29 cellular contexts compared by ENCODE assay signal in genomic region chr7:102813256-102814024, GRCh38.
DNase-seq lines count a peak whose midpoint lies in the region; ATAC-seq, FAIRE-seq and TF ChIP-seq lines count a peak whose summit lies in the region.
"Had no signal": no experiment of that assay in that cellular context is flagged by ENCODE, and none has a peak within 500 bp of the region (broad histone marks: within the 10 kb centered on the region; RNA-seq: fewer than 3 reads in every experiment).

No MANE protein-coding gene starts in this region.

- H3K27ac Mint-ChIP-seq in MCF 10A (ENCODE audit: low read depth, unreplicated experiment) (no peak overlapping the region), WTC11 (0 out of 2 replicates have a peak overlapping the region, but pooled peaks have one; percentile 32)
- H3K27ac Mint-ChIP-seq in stimulated activated effector memory CD8-positive, alpha-beta T cell treated with anti-CD3 and anti-CD28 coated beads, Interleukin-12 subunit alpha, Interleukin-12 subunit beta, amount 100 ng/mL, for 72 hours = peak overlapping the region; percentile 80
- H3K27ac Mint-ChIP-seq in CD4-positive, alpha-beta T cell = no peak overlapping the region
- H3K27ac Mint-ChIP-seq: nephron progenitor cell; stimulated activated naive B cell treated with anti-CD40 and anti-IgM and Interleukin-4, amounts not matched to agents 10 μg/mL and 1 μg/mL and 100 μg/mL, for 72 hours had no signal

- no peak for TF ChIP-seq CTCF in mammary epithelial cell (conservative IDR thresholded peaks at IDR 0.05 in 1 of 2, IDR thresholded peaks at IDR 0.05 in 1 of 2; ENCODE audit: extremely low read depth in 1 of 2, insufficient read depth in 1 of 2, low read depth in 1 of 2, low read length in 2 of 2)
- no peak for TF ChIP-seq CTCF in MCF 10A (IDR thresholded peaks at IDR 0.05; ENCODE audit: unreplicated experiment)
- TF ChIP-seq CTCF in WTC11 (IDR thresholded peaks at IDR 0.05) = no peak
- no peak for TF ChIP-seq CTCF in keratinocyte (optimal IDR thresholded peaks at IDR 0.05 in 1 of 3, IDR thresholded peaks at IDR 0.05 in 1 of 3, conservative IDR thresholded peaks at IDR 0.05 in 1 of 3; ENCODE audit: extremely low read depth in 1 of 3, insufficient read depth in 2 of 3, low read length in 3 of 3)
- no peak for TF ChIP-seq CTCF in CD4-positive, alpha-beta T cell (IDR thresholded peaks at IDR 0.05)
- TF ChIP-seq CTCF in sigmoid colon (IDR thresholded peaks at IDR 0.05) = no peak
- TF ChIP-seq CTCF in GM10266 (IDR thresholded peaks at IDR 0.05; ENCODE audit: control insufficient read depth, insufficient read depth, low read depth, missing control alignments) = no peak

- no peak overlapping the region for H3K4me3 ChIP-seq in mammary epithelial cell (replicated peaks in 1 of 3; ENCODE audit: insufficient read depth in 1 of 3, low read depth in 2 of 3, low read length in 3 of 3)
- no peak overlapping the region for H3K4me3 ChIP-seq in keratinocyte (ENCODE audit: control insufficient read depth in 2 of 3, extremely low read depth in 1 of 3, insufficient read depth in 2 of 3, low read depth in 1 of 3, low read length in 3 of 3)
- H3K4me3 ChIP-seq in sigmoid colon = no peak overlapping the region
- H3K4me3 ChIP-seq: adrenal gland, GM23248, lower lobe of right lung, pancreas, testis had no signal

- H3K27me3 Mint-ChIP-seq in MCF 10A (ENCODE audit: insufficient read depth, unreplicated experiment) = no peaks in the 10 kb centered on the region
- H3K27me3 Mint-ChIP-seq in WTC11 (ENCODE audit: low read depth) = no peaks in the 10 kb centered on the region
- H3K27me3 Mint-ChIP-seq in CD4-positive, alpha-beta T cell = no peaks in the 10 kb centered on the region
- H3K27me3 Mint-ChIP-seq: stimulated activated naive B cell treated with anti-CD40 and anti-IgM and Interleukin-4, amounts not matched to agents 10 μg/mL and 1 μg/mL and 100 μg/mL, for 72 hours had no signal

- H3K9me3 ChIP-seq in mammary epithelial cell (replicated peaks; ENCODE audit: insufficient read depth, low read length) (no peaks in the 10 kb centered on the region), keratinocyte (ENCODE audit: control insufficient read depth, low read depth, low read length) (no peaks in the 10 kb centered on the region), sigmoid colon (no peaks in the 10 kb centered on the region)
- no peaks in the 10 kb centered on the region for H3K9me3 ChIP-seq in CD4-positive, alpha-beta T cell (ENCODE audit: control insufficient read depth, low read length)
- H3K9me3 ChIP-seq: adrenal gland, lower lobe of right lung, pancreas, testis had no signal

- H3K4me2 ChIP-seq in mammary epithelial cell (ENCODE audit: insufficient read depth, low read depth, low read length) (no peak overlapping the region), keratinocyte (ENCODE audit: control insufficient read depth, extremely low read depth, insufficient read depth, low read depth, low read length) (peak overlapping the region; percentile 61)

- no peak for ATAC-seq in WTC11
- peak; percentile 56 for ATAC-seq in stimulated activated effector memory CD8-positive, alpha-beta T cell treated with anti-CD3 and anti-CD28 coated beads, Interleukin-12 subunit alpha, Interleukin-12 subunit beta, amount 100 ng/mL, for 72 hours
- ATAC-seq in CD4-positive, alpha-beta T cell (ENCODE audit: poor library complexity) = no peak
- ATAC-seq: lower lobe of right lung; pancreas; Right ventricle myocardium inferior; stimulated activated naive B cell treated with anti-CD40 and anti-IgM and Interleukin-4, amounts not matched to agents 10 μg/mL and 1 μg/mL and 100 μg/mL, for 72 hours had no signal

- dilution Hi-C loops in mammary epithelial cell (cut with HindIII; ENCODE audit: low sequenced_read_pairs) (no loop called here), keratinocyte (cut with MboI; ENCODE audit: extremely low pct_ligation_motif_present, low sequenced_read_pairs) (no loop called here)

- H3K9ac ChIP-seq in mammary epithelial cell (ENCODE audit: insufficient read depth, low read length) = no peak overlapping the region
- no peak overlapping the region for H3K9ac ChIP-seq in keratinocyte (ENCODE audit: control insufficient read depth, extremely low read depth, insufficient read depth, low read length)
- H3K9ac ChIP-seq: GM23248 had no signal

- no TSS peak for BruUV-seq in mammary epithelial cell (replicated peaks; lab: Mats Ljungman, UMichigan)
- BruUV-seq in MCF 10A (replicated peaks; lab: Mats Ljungman, UMichigan) = no TSS peak

- H3K4me1 Mint-ChIP-seq in MCF 10A (ENCODE audit: insufficient read depth, unreplicated experiment) = peaks cover 9% of the 10 kb centered on the region
- peaks cover 3% of the 10 kb centered on the region; the same call in 1 of the 2 replicates for H3K4me1 Mint-ChIP-seq in WTC11
- H3K4me1 Mint-ChIP-seq in stimulated activated effector memory CD8-positive, alpha-beta T cell treated with anti-CD3 and anti-CD28 coated beads, Interleukin-12 subunit alpha, Interleukin-12 subunit beta, amount 100 ng/mL, for 72 hours = peaks cover 29% of the 10 kb centered on the region
- H3K4me1 Mint-ChIP-seq in CD4-positive, alpha-beta T cell (ENCODE audit: low read depth) = no peaks in the 10 kb centered on the region
- H3K4me1 Mint-ChIP-seq: nephron progenitor cell had no signal

- CTCF ChIA-PET in mammary epithelial cell (lab: Charles Lee; ENCODE audit: low non-redundant PET) (no interaction called here), MCF 10A (lab: Yijun Ruan, JAX) (interaction anchor here (0.6 kb wide), 1 partner anchor 22 kb away, joined by 3 read pairs; no protein-coding TSS in a partner anchor), WTC11 (lab: Charles Lee) (no interaction called here)
- CTCF ChIA-PET in CD4-positive, alpha-beta T cell (lab: Charles Lee) = no interaction called here

- intact Hi-C loops in mammary epithelial cell (cut with micrococcal nuclease) (no loop called here), MCF 10A (cut with micrococcal nuclease) (no loop called here), sigmoid colon (cut with DNase I) (no loop called here)
- intact Hi-C loops in CD4-positive, alpha-beta T cell (cut with DNase I, micrococcal nuclease) = no loop called here

- H4K20me1 ChIP-seq in mammary epithelial cell (ENCODE audit: insufficient read depth, low read length) (no peaks in the 10 kb centered on the region), keratinocyte (ENCODE audit: control insufficient read depth, extremely low read depth, insufficient read depth, low read length) (no peaks in the 10 kb centered on the region)

- no peaks in the 10 kb centered on the region for H3K9me3 Mint-ChIP-seq in MCF 10A (ENCODE audit: unreplicated experiment)
- H3K9me3 Mint-ChIP-seq in WTC11 = no peaks in the 10 kb centered on the region
- no peaks in the 10 kb centered on the region for H3K9me3 Mint-ChIP-seq in stimulated activated effector memory CD8-positive, alpha-beta T cell treated with anti-CD3 and anti-CD28 coated beads, Interleukin-12 subunit alpha, Interleukin-12 subunit beta, amount 100 ng/mL, for 72 hours
- no peaks in the 10 kb centered on the region for H3K9me3 Mint-ChIP-seq in CD4-positive, alpha-beta T cell
- H3K9me3 Mint-ChIP-seq: nephron progenitor cell; stimulated activated naive B cell treated with anti-CD40 and anti-IgM and Interleukin-4, amounts not matched to agents 10 μg/mL and 1 μg/mL and 100 μg/mL, for 72 hours had no signal

- WGBS in mammary epithelial cell (ENCODE audit: low coverage, missing lambda C conversion rate) = 84% methylated on average over 2 of the region's 2 CpGs
- 62 to 75% methylated on average over 2 of the region's 2 CpGs for WGBS in sigmoid colon, 2 donors

- peaks cover 12% of the 10 kb centered on the region for H3K4me1 ChIP-seq in mammary epithelial cell (ENCODE audit: insufficient read depth, low read length)
- peaks cover 17% of the 10 kb centered on the region for H3K4me1 ChIP-seq in keratinocyte (ENCODE audit: control insufficient read depth, extremely low read depth, insufficient read depth, low read length)
- peaks cover 0 to 14% (median 6%) of the 10 kb centered on the region in 4 donors for H3K4me1 ChIP-seq in sigmoid colon

- H3K27ac ChIP-seq in mammary epithelial cell (ENCODE audit: insufficient read depth, low read depth, low read length) (no peak overlapping the region), keratinocyte (ENCODE audit: control insufficient read depth, insufficient read depth, low read length) (peak overlapping the region; percentile 48), sigmoid colon (no peak overlapping the region)
- no peak overlapping the region for H3K27ac ChIP-seq in CD4-positive, alpha-beta T cell (ENCODE audit: low read depth, low read length)
- H3K27ac ChIP-seq: adrenal gland, brain microvascular endothelial cell, epithelial cell of prostate, GM23248, lower lobe of right lung, pancreas, testis had no signal

- H3K4me3 Mint-ChIP-seq in MCF 10A (ENCODE audit: unreplicated experiment) = no peak overlapping the region
- no peak overlapping the region for H3K4me3 Mint-ChIP-seq in WTC11
- peak overlapping the region; percentile 9 for H3K4me3 Mint-ChIP-seq in stimulated activated effector memory CD8-positive, alpha-beta T cell treated with anti-CD3 and anti-CD28 coated beads, Interleukin-12 subunit alpha, Interleukin-12 subunit beta, amount 100 ng/mL, for 72 hours
- no peak overlapping the region for H3K4me3 Mint-ChIP-seq in CD4-positive, alpha-beta T cell
- H3K4me3 Mint-ChIP-seq: nephron progenitor cell; stimulated activated naive B cell treated with anti-CD40 and anti-IgM and Interleukin-4, amounts not matched to agents 10 μg/mL and 1 μg/mL and 100 μg/mL, for 72 hours had no signal

- peaks cover 17% of the 10 kb centered on the region for H3K36me3 Mint-ChIP-seq in MCF 10A (ENCODE audit: insufficient read depth, unreplicated experiment)
- H3K36me3 Mint-ChIP-seq in WTC11 = no peaks in the 10 kb centered on the region
- peaks cover 6% of the 10 kb centered on the region for H3K36me3 Mint-ChIP-seq in stimulated activated effector memory CD8-positive, alpha-beta T cell treated with anti-CD3 and anti-CD28 coated beads, Interleukin-12 subunit alpha, Interleukin-12 subunit beta, amount 100 ng/mL, for 72 hours
- peaks cover 27% of the 10 kb centered on the region for H3K36me3 Mint-ChIP-seq in CD4-positive, alpha-beta T cell (ENCODE audit: low read depth)

- FAIRE-seq in keratinocyte (lab: Jason Lieb, UNC) = no peak
- FAIRE-seq: pancreas, urothelium cell line had no signal

- TF ChIP-seq EP300 in sigmoid colon (IDR thresholded peaks at IDR 0.05) = no peak

- H3K27me3 ChIP-seq in mammary epithelial cell (ENCODE audit: insufficient read depth, low read length) (no peaks in the 10 kb centered on the region), keratinocyte (ENCODE audit: control insufficient read depth, extremely low read depth, insufficient read depth, low read length) (no peaks in the 10 kb centered on the region), sigmoid colon (no peaks in the 10 kb centered on the region)
- no peaks in the 10 kb centered on the region for H3K27me3 ChIP-seq in CD4-positive, alpha-beta T cell (ENCODE audit: control insufficient read depth, insufficient read depth, low read length)
- H3K27me3 ChIP-seq: adrenal gland, brain microvascular endothelial cell, pancreas, testis had no signal

- in situ Hi-C loops in mammary epithelial cell (cut with MboI; ENCODE audit: low sequenced_read_pairs in 2 of 2) = no loop called here

- DNase-seq in mammary epithelial cell = peak; percentile 7
- DNase-seq in MCF 10A (ENCODE audit: unreplicated experiment) = no peak
- no peak for DNase-seq in WTC11 (ENCODE audit: low spot score)
- no peak for DNase-seq in keratinocyte (ENCODE audit: low read depth, low spot score)
- DNase-seq in stimulated activated effector memory CD8-positive, alpha-beta T cell treated with anti-CD3 and anti-CD28 coated beads, Interleukin-12 subunit alpha, Interleukin-12 subunit beta, amount 100 ng/mL, for 72 hours (ENCODE audit: low spot score in 2 of 2) = no peak
- DNase-seq in CD4-positive, alpha-beta T cell = no peak
- DNase-seq in sigmoid colon = no peak
- DNase-seq in GM10266 (ENCODE audit: extremely low spot score) = no peak
- DNase-seq: activated CD4-positive, alpha-beta T cell treated with anti-CD3 and anti-CD28 coated beads, Interleukin-2, amount 50 U/mL, for 1 hour; activated gamma-delta T cell treated with Interleukin-2 at 50 U/mL for 16 hours; adrenal gland; brain microvascular endothelial cell; Calu3; DND-41; glutamatergic neuron; islet precursor cell; lower lobe of right lung; MV-4-11; NCI-H1436 treated with DMSO at 0.1 percent for 48 hours; nephron progenitor cell; pancreas; stimulated activated CD4-positive, alpha-beta T cell treated with anti-CD3 and anti-CD28 coated beads, Interleukin-4, amount 100 ng/mL, for 4 hours; stimulated activated naive B cell treated with anti-CD40 and anti-IgM and Interleukin-4, amounts not matched to agents 10 μg/mL and 1 μg/mL and 100 μg/mL, for 72 hours; T-helper 9 cell; testis had no signal

- peaks cover 2% of the 10 kb centered on the region for H3K36me3 ChIP-seq in mammary epithelial cell (ENCODE audit: insufficient read depth, low read length)
- H3K36me3 ChIP-seq in keratinocyte (ENCODE audit: control insufficient read depth in 2 of 2, extremely low read depth in 1 of 2, insufficient read depth in 2 of 2, low read length in 2 of 2) = no peaks in the 10 kb centered on the region
- peaks cover 0 to 8% (median 0%) of the 10 kb centered on the region in 4 donors for H3K36me3 ChIP-seq in sigmoid colon
- H3K36me3 ChIP-seq: adrenal gland, brain microvascular endothelial cell had no signal

- TF ChIP-seq POLR2A in sigmoid colon (IDR thresholded peaks at IDR 0.05) = no peak

- POLR2A ChIA-PET in MCF 10A (lab: Yijun Ruan, JAX) (interaction anchor here (0.6 kb wide), 1 partner anchor 182 kb away, joined by 3 read pairs; no protein-coding TSS in a partner anchor), WTC11 (lab: Charles Lee) (no interaction called here)
- POLR2A ChIA-PET in CD4-positive, alpha-beta T cell (lab: Charles Lee) = no interaction called here

- no peaks in the 10 kb centered on the region for H3K9me1 ChIP-seq in keratinocyte (ENCODE audit: control insufficient read depth, extremely low read depth, insufficient read depth, low read length)

- no peaks in the 10 kb centered on the region for H3K79me2 ChIP-seq in mammary epithelial cell (ENCODE audit: insufficient read depth, low read length)
- no peaks in the 10 kb centered on the region for H3K79me2 ChIP-seq in keratinocyte (ENCODE audit: control insufficient read depth, insufficient read depth, low read length)

- H2AFZ ChIP-seq in mammary epithelial cell (ENCODE audit: low read depth, low read length) (no peak overlapping the region), keratinocyte (ENCODE audit: control insufficient read depth, low read length) (no peak overlapping the region)
- H2AFZ ChIP-seq: GM23248 had no signal

Comparison
In these comparisons a context has a peak if more than half of its experiments do, and no peak if none do; other contexts are left out.
1. H3K27ac Mint-ChIP-seq: peak in WTC11 (single experiment) and stimulated activated effector memory CD8-positive, alpha-beta T cell treated with anti-CD3 and anti-CD28 coated beads, Interleukin-12 subunit alpha, Interleukin-12 subunit beta, amount 100 ng/mL, for 72 hours (single experiment); none in MCF 10A (single experiment) and CD4-positive, alpha-beta T cell (single experiment).